In the genomic region with DNA sequence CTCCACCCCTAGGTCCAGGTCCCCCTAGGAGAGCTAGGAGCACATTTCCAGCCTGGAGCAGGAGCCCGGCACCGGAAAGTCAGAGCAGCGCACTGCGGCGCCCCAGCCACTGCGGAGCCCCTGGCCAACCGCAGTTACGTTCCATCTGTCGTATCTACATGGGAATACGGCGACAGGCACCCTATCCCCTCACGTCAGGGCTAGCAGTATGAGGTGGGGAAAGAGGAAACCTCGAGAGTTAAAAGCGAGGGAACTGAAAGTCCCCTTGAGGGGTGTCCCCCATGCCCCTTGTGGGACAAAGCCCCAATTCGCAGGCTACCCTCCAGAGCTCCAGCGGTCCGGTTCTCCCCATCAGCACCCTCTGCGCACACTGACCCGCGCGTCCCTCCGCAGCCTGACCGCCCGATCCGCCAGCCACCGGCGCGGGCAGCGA, we compare ENCODE assay signal across 9 cellular contexts. TPM values are rescaled to one million over a fixed set of nuclear protein-coding genes. Genes with fewer than 3 reads are reported as not detected.
A peak's percentile ranks its signal among the peaks of the same experiment; 100 is the strongest.
DNase-seq lines count a peak whose midpoint lies in the region; ATAC-seq and TF ChIP-seq lines count a peak whose summit lies in the region.
"Had no signal": no experiment of that assay in that cellular context is flagged by ENCODE, and none has a peak within 500 bp of the region (broad histone marks: within the 10 kb centered on the region; RNA-seq: fewer than 3 reads in every experiment).

No MANE protein-coding gene starts in this region.

- no peaks in the 10 kb centered on the region for H3K79me2 ChIP-seq in mesendoderm (ENCODE audit: control insufficient read depth, insufficient read depth, low read length)

- no peak overlapping the region for H3K23ac ChIP-seq in mesendoderm (ENCODE audit: low read length)

- no peaks in the 10 kb centered on the region for H3K36me3 ChIP-seq in effector memory CD4-positive, alpha-beta T cell (ENCODE audit: control insufficient read depth, insufficient read depth, low read length)
- H3K36me3 ChIP-seq in mesendoderm (ENCODE audit: control insufficient read depth, insufficient read depth, low read length) (no peaks in the 10 kb centered on the region), tibial nerve (no peaks in the 10 kb centered on the region)

- H3K4ac ChIP-seq in mesendoderm (ENCODE audit: low read depth, low read length): no peak overlapping the region

- TF ChIP-seq POLR2A in tibial nerve (IDR thresholded peaks at IDR 0.05): peak in 1 of 2 donors; percentile 19

- no peak overlapping the region for H2BK5ac ChIP-seq in mesendoderm (ENCODE audit: low read length)

- no peak for TF ChIP-seq EP300 in tibial nerve (IDR thresholded peaks at IDR 0.05)

- no peak overlapping the region for H2AK5ac ChIP-seq in mesendoderm (ENCODE audit: low read length)

- H3K4me2 ChIP-seq in mesendoderm (ENCODE audit: low read length): peak overlapping the region; percentile 91

- no peak overlapping the region for H2BK120ac ChIP-seq in mesendoderm (ENCODE audit: low read depth, low read length)

- H4K5ac ChIP-seq in mesendoderm (ENCODE audit: low read length): no peak overlapping the region

- no peak overlapping the region for H2BK15ac ChIP-seq in mesendoderm (replicated peaks; ENCODE audit: low read depth)

- H3K79me1 ChIP-seq in mesendoderm (ENCODE audit: low read length): no peaks in the 10 kb centered on the region

- H3K27me3 ChIP-seq in effector memory CD4-positive, alpha-beta T cell (replicated peaks; ENCODE audit: control insufficient read depth, insufficient read depth, low read length, poor library complexity, severe bottlenecking): peaks cover 16% of the 10 kb centered on the region
- H3K27me3 ChIP-seq in mesendoderm (ENCODE audit: insufficient read depth, low read length, poor library complexity): peaks cover 2% of the 10 kb centered on the region
- H3K27me3 ChIP-seq in tibial nerve: peaks cover 0 to 35% of the 10 kb centered on the region in 2 donors

- H3K27ac ChIP-seq in effector memory CD4-positive, alpha-beta T cell (ENCODE audit: insufficient read depth, low read length, poor library complexity, severe bottlenecking): no peak overlapping the region
- H3K27ac ChIP-seq in mesendoderm (ENCODE audit: low read depth, low read length): peak overlapping the region; percentile 20
- peak overlapping the region in 3 of 4 donors; percentile 34 to 75 (median 40) for H3K27ac ChIP-seq in tibial nerve
- H3K27ac ChIP-seq: 22Rv1 had no signal

- H3K56ac ChIP-seq in mesendoderm (ENCODE audit: low read length): peak overlapping the region; percentile 90

- no peaks in the 10 kb centered on the region for H3K9me3 ChIP-seq in effector memory CD4-positive, alpha-beta T cell (ENCODE audit: control insufficient read depth, low read length)
- H3K9me3 ChIP-seq in tibial nerve: no peaks in the 10 kb centered on the region

- H4K8ac ChIP-seq in mesendoderm (ENCODE audit: low read depth, low read length): no peak overlapping the region

- no CpG with 5 or more reads among the region's 29 CpGs for WGBS in mesendoderm (ENCODE audit: extremely low coverage, insufficient coverage, low lambda C conversion rate)
- WGBS in tibial nerve, 2 donors: 0% methylated on average over 23 to 28 of the region's 29 CpGs

- peak; percentile 31 for ATAC-seq in HG03039 (IDR thresholded peaks at IDR 0.05; ENCODE audit: unreplicated experiment)

- H3K18ac ChIP-seq in mesendoderm (ENCODE audit: low read length): peak overlapping the region; percentile 16

- H3K4me3 ChIP-seq in effector memory CD4-positive, alpha-beta T cell (ENCODE audit: insufficient read depth, low read depth, low read length, poor library complexity, severe bottlenecking): peak overlapping the region; percentile 51
- peak overlapping the region; percentile 51 for H3K4me3 ChIP-seq in mesendoderm (ENCODE audit: low read length)
- peak overlapping the region; percentile 50 to 73 (median 62) for H3K4me3 ChIP-seq in tibial nerve

- H3K9ac ChIP-seq in mesendoderm (ENCODE audit: low read length): peak overlapping the region; percentile 83

- peaks cover 12% of the 10 kb centered on the region for H3K4me1 ChIP-seq in effector memory CD4-positive, alpha-beta T cell (ENCODE audit: control insufficient read depth, insufficient read depth, low read length, poor library complexity, severe bottlenecking)
- H3K4me1 ChIP-seq in mesendoderm (ENCODE audit: control insufficient read depth, low read depth, low read length): no peaks in the 10 kb centered on the region
- peaks cover 0 to 22% (median 6%) of the 10 kb centered on the region in 4 donors for H3K4me1 ChIP-seq in tibial nerve

- no peak for TF ChIP-seq CTCF in tibial nerve (IDR thresholded peaks at IDR 0.05)

- DNase-seq in DMS153 treated with DMSO at 0.1 percent for 48 hours (lab: John Stamatoyannopoulos, UW; ENCODE audit: unreplicated experiment): peak; percentile 7
- no peak for DNase-seq in DMS153 (lab: John Stamatoyannopoulos, UW)
- DNase-seq in SW480 (ENCODE audit: low spot score): peak; percentile 77
- no peak for DNase-seq in effector memory CD4-positive, alpha-beta T cell
- peak; percentile 72 for DNase-seq in mesendoderm
- peak in 1 of 2 donors; percentile 35 for DNase-seq in tibial nerve (ENCODE audit: low spot score in 2 of 2)
- DNase-seq in CD1c-positive myeloid dendritic cell (ENCODE audit: extremely low spot score): no peak

RNA-seq across cellular contexts. Expression of a gene that starts 1.0 kb away (rescaled TPM):
- 5.5 TPM for polyA plus RNA-seq in mesendoderm (2013, experiment 1 of 2)
- polyA plus RNA-seq in mesendoderm (2013, experiment 2 of 2): 5.7 TPM
- total RNA-seq in tibial nerve: 1 to 10 TPM in 3 of 4 donors, under 1 TPM in 1; 0.90 to 9.8 (median 5.3) TPM

RNA-seq across cellular contexts. Expression of a gene that starts 15.0 kb away (rescaled TPM):
- 41.5 TPM for polyA plus RNA-seq in mesendoderm (2013, experiment 1 of 2)
- polyA plus RNA-seq in mesendoderm (2013, experiment 2 of 2): 40.8 TPM
- 10 to 100 TPM; 25.5 to 36.5 (median 31.5) TPM for total RNA-seq in tibial nerve

Comparison
In these comparisons a context has a peak if more than half of its experiments do, and no peak if none do; other contexts are left out.
1. DNase-seq: peak in DMS153 treated with DMSO at 0.1 percent for 48 hours (single experiment), SW480 (single experiment) and mesendoderm (single experiment); none in DMS153 (single experiment), effector memory CD4-positive, alpha-beta T cell (0 of 3) and CD1c-positive myeloid dendritic cell (single experiment).
2. Peak in every context shown above with its lines, with median percentiles within 50 percentile points of each other: H3K4me3 ChIP-seq.